In the genomic region with DNA sequence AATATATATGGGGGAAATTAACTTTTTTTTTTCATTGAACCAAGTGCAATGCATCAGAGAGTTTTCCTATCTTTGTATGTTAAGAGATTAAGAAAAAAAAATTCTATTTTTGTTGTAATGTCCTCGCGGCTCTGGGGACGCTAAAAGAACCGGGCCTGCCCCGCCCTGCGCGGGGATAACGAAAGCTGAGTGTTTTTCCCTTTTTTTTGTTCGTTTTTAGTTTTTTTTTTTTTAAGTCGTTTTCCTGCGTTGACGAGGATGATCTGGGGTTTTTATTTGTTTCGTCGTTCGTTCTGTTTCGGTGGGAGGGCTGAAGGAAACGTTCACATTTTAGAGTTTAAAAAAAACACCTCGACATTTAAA, we compare ENCODE assay signal across 1 cellular context.
TF ChIP-seq lines count a peak whose summit lies in the region.

No MANE protein-coding gene starts in this region.

TF ChIP-seq in endothelial cell of umbilical vein, 7 proteins besides CTCF, POLR2A, EP300 and RAD21:
- TF ChIP-seq MYC (IDR thresholded peaks at IDR 0.05; ENCODE audit: low read depth, low read length) = no peak
- no peak for TF ChIP-seq EZH2 (IDR thresholded peaks at IDR 0.05; ENCODE audit: borderline replicate concordance, low read depth, low read length, severe bottlenecking)
- TF ChIP-seq, protein P1, sequence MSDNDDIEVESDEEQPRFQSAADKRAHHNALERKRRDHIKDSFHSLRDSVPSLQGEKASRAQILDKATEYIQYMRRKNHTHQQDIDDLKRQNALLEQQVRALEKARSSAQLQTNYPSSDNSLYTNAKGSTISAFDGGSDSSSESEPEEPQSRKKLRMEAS (IDR thresholded peaks at IDR 0.05; ENCODE audit: insufficient read depth, insufficient read length) = no peak
- no peak for TF ChIP-seq JUN (IDR thresholded peaks at IDR 0.05; ENCODE audit: borderline replicate concordance, insufficient read depth, insufficient read length, low read depth)
- TF ChIP-seq FOS (IDR thresholded peaks at IDR 0.05; ENCODE audit: borderline replicate concordance, insufficient read depth, low read length) = no peak
- no peak for TF ChIP-seq POLR2AphosphoS5 (IDR thresholded peaks at IDR 0.05; ENCODE audit: insufficient read depth, low read depth, low read length)
- no peak for TF ChIP-seq GATA2 (IDR thresholded peaks at IDR 0.05; ENCODE audit: insufficient read depth, insufficient read length, low read depth, low read length)
